In the genomic region with DNA sequence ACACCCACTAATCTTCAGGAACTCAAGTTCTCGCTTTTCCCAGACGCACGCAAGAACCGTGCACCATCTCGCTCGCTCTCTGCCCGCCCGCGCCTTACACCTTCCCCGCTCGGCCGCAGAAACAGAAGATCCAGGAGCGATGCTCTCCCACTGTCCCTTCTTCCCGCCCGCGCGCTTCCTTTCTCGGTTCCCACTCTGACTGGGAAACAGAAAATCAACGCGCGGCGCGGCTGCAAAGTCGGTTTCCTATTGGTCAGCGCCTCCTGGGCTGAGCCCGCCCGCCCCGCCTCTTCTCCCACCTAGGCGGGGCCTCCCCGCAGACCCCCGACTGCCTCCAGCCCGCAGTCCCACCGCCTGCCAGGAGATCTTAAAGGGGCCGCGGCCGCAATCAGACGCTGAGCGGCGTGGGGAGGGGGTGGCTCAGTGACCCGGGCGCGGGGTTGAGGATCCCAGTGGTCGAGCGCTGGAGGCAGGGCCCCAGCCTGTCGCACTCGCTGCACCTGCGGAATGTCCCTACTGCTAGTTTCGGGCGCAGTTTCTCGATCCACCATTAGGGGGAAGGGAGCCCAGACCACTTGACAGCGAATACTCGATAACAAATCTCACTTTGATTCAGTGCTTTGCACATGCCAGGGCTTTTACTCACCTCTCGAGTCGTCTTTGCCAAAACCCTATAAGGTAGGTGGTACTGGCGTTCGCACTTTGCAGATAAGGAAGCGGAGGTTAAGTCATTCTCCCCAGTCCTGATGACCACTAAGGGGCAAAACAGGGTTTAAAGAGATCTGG, we compare ENCODE assay signal across 7 cellular contexts.
DNase-seq lines count a peak whose midpoint lies in the region; ATAC-seq and TF ChIP-seq lines count a peak whose summit lies in the region.

No MANE protein-coding gene starts in this region.

- peak; percentile 77 for DNase-seq in NCI-H187 treated with DMSO at 0.1 percent for 48 hours (lab: John Stamatoyannopoulos, UW)
- peak; percentile 93 for DNase-seq in T-helper 22 cell (ENCODE audit: low read depth)
- DNase-seq in astrocyte of the hippocampus (ENCODE audit: low read depth, low spot score) = peak; percentile 99
- peak; percentile 45 to 99 (median 96) for DNase-seq in hypothalamus (lab: John Stamatoyannopoulos, UW)
- DNase-seq in retinal pigment epithelial cell (ENCODE audit: low read depth) = peak; percentile 94

- peak; percentile 64 for ATAC-seq in GM18499 (IDR thresholded peaks at IDR 0.05; ENCODE audit: insufficient read depth, unreplicated experiment)
- peak; percentile 67 for ATAC-seq in HG02943 (IDR thresholded peaks at IDR 0.05; ENCODE audit: low read depth, unreplicated experiment)

- H3K4me3 ChIP-seq in retinal pigment epithelial cell (ENCODE audit: low read length) = peak overlapping the region; percentile 70

- peak; percentile 66 for TF ChIP-seq CTCF in retinal pigment epithelial cell (conservative IDR thresholded peaks at IDR 0.05; ENCODE audit: low read depth, low read length)

Comparison
In these comparisons a context has a peak if more than half of its experiments do, and no peak if none do; other contexts are left out.
1. Peak in every context shown above with its lines: DNase-seq, ATAC-seq and H3K4me3 ChIP-seq.